In the genomic region with DNA sequence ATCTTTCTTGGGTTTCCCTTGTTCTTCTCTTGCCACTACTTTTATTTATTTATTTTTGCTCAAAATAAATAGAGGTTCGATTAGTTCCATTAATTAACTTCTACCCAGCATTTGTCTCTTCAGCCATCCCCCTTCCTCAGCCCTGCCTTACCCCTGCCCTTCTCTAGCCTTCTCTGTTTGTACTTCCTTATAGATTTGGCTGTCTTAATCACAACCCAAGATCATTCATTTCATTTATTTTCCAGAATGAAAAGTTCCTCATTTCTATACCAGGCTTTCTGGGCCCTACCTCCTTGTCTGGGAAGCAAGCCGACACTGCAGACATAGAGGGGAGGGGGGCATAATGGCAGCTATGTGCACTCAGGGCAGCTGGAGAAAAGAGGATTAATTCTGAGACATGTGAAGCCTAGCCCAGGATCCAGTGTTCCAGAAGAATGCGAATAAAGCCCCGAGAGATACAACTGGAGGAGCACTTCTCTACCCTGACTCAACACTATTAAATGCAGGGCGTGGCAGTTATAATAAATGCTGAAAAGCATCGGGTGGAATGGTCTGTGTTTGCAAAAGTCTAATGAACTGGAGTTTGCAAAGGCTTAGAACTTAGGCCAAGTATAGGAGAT, we compare ENCODE assay signal across 1 cellular context.
TF ChIP-seq lines count a peak whose summit lies in the region.

No MANE protein-coding gene starts in this region.

TF ChIP-seq in HepG2, 621 proteins besides CTCF, POLR2A, EP300 and RAD21:
- no peak for TF ChIP-seq ZNF557 (CRISPR knock-in tag; IDR thresholded peaks at IDR 0.05)
- TF ChIP-seq CBX5 (CRISPR knock-in tag; IDR thresholded peaks at IDR 0.05; ENCODE audit: borderline replicate concordance), result no peak
- TF ChIP-seq, protein P1, sequence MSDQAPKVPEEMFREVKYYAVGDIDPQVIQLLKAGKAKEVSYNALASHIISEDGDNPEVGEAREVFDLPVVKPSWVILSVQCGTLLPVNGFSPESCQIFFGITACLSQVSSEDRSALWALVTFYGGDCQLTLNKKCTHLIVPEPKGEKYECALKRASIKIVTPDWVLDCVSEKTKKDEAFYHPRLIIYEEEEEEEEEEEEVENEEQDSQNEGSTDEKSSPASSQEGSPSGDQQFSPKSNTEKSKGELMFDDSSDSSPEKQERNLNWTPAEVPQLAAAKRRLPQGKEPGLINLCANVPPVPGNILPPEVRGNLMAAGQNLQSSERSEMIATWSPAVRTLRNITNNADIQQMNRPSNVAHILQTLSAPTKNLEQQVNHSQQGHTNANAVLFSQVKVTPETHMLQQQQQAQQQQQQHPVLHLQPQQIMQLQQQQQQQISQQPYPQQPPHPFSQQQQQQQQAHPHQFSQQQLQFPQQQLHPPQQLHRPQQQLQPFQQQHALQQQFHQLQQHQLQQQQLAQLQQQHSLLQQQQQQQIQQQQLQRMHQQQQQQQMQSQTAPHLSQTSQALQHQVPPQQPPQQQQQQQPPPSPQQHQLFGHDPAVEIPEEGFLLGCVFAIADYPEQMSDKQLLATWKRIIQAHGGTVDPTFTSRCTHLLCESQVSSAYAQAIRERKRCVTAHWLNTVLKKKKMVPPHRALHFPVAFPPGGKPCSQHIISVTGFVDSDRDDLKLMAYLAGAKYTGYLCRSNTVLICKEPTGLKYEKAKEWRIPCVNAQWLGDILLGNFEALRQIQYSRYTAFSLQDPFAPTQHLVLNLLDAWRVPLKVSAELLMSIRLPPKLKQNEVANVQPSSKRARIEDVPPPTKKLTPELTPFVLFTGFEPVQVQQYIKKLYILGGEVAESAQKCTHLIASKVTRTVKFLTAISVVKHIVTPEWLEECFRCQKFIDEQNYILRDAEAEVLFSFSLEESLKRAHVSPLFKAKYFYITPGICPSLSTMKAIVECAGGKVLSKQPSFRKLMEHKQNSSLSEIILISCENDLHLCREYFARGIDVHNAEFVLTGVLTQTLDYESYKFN (CRISPR knock-in tag; conservative IDR thresholded peaks at IDR 0.05), result 0 out of 2 replicates have a peak, but pooled peaks have one; percentile 3
- TF ChIP-seq, protein P2, sequence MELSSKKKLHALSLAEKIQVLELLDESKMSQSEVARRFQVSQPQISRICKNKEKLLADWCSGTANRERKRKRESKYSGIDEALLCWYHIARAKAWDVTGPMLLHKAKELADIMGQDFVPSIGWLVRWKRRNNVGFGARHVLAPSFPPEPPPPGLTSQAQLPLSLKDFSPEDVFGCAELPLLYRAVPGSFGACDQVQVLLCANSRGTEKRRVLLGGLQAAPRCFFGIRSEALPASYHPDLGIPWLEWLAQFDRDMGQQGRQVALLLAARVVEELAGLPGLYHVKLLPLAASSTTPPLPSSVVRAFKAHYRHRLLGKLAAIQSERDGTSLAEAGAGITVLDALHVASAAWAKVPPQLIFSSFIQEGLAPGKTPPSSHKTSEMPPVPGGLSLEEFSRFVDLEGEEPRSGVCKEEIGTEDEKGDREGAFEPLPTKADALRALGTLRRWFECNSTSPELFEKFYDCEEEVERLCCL (CRISPR knock-in tag; IDR thresholded peaks at IDR 0.05; ENCODE audit: borderline replicate concordance), result no peak
- no peak for TF ChIP-seq KMT2B (CRISPR knock-in tag; IDR thresholded peaks at IDR 0.05)
- TF ChIP-seq, protein P3, sequence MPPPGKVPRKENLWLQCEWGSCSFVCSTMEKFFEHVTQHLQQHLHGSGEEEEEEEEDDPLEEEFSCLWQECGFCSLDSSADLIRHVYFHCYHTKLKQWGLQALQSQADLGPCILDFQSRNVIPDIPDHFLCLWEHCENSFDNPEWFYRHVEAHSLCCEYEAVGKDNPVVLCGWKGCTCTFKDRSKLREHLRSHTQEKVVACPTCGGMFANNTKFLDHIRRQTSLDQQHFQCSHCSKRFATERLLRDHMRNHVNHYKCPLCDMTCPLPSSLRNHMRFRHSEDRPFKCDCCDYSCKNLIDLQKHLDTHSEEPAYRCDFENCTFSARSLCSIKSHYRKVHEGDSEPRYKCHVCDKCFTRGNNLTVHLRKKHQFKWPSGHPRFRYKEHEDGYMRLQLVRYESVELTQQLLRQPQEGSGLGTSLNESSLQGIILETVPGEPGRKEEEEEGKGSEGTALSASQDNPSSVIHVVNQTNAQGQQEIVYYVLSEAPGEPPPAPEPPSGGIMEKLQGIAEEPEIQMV (CRISPR knock-in tag; IDR thresholded peaks at IDR 0.05; ENCODE audit: low read depth), result no peak
- TF ChIP-seq ONECUT2 (CRISPR knock-in tag; IDR thresholded peaks at IDR 0.05), result no peak
